ENCODE assay signal across 8 cellular contexts in genomic region chr2:55157474-55157884, GRCh38.
DNase-seq lines count a peak whose midpoint lies in the region; ATAC-seq and TF ChIP-seq lines count a peak whose summit lies in the region.

No MANE protein-coding gene starts in this region.

- H3K4me2 ChIP-seq in BLaER1 treated with 17β-estradiol and CSF1 and Interleukin-3, amounts not matched to agents 10 nM and 100 nM = peak overlapping the region; percentile 35 to 84 (median 74); a peak in 20 of 22 replicates
- no peak overlapping the region for H3K4me2 ChIP-seq in IMR-90 (ENCODE audit: low read depth, low read length)

- H3K9me3 Mint-ChIP-seq in dendritic cell treated with granulocyte-macrophage colony-stimulating factor and Interleukin-4, amounts not matched to agents 40 ng/mL and 50 ng/mL, for 4 days = no peaks in the 10 kb centered on the region

- H3K27ac ChIP-seq in BLaER1 treated with 17β-estradiol and CSF1 and Interleukin-3, amounts not matched to agents 10 nM and 100 nM = no peak overlapping the region
- H3K27ac ChIP-seq in IMR-90 (ENCODE audit: insufficient read depth, low read length) = peak overlapping the region; percentile 97; the same call in 1 of the 2 replicates

- H3K9ac ChIP-seq in BLaER1 treated with 17β-estradiol and CSF1 and Interleukin-3, amounts not matched to agents 10 nM and 100 nM = no peak overlapping the region
- H3K9ac ChIP-seq in IMR-90 (ENCODE audit: low read depth, low read length) = no peak overlapping the region

- WGBS in IMR-90 (ENCODE audit: extremely low coverage in 2 of 2, insufficient read length in 1 of 2), 2 experiments = no CpG with 5 or more reads among the region's 2 CpGs

- peak overlapping the region; percentile 62 for H4K5ac ChIP-seq in IMR-90 (ENCODE audit: low read depth, low read length)

- CTCF ChIA-PET in IMR-90 (lab: Yijun Ruan, JAX) = interaction anchor here (0.6 kb wide), 1 partner anchor 632 kb away, joined by 3 read pairs; no protein-coding TSS in a partner anchor

- H2BK5ac ChIP-seq in IMR-90 (ENCODE audit: low read depth, low read length, poor library complexity, severe bottlenecking) = peak overlapping the region; percentile 90

- H3K4me1 Mint-ChIP-seq in dendritic cell treated with granulocyte-macrophage colony-stimulating factor and Interleukin-4, amounts not matched to agents 40 ng/mL and 50 ng/mL, for 4 days (ENCODE audit: low read depth) = peaks cover 81% of the 10 kb centered on the region

- no peaks in the 10 kb centered on the region for H3K27me3 ChIP-seq in BLaER1 treated with 17β-estradiol and CSF1 and Interleukin-3, amounts not matched to agents 10 nM and 100 nM
- H3K27me3 ChIP-seq in IMR-90 (ENCODE audit: control insufficient read depth, insufficient read depth, low read length) = no peaks in the 10 kb centered on the region

- intact Hi-C loops in IMR-90 (cut with micrococcal nuclease) = no loop called here
- intact Hi-C loops in dendritic cell treated with granulocyte-macrophage colony-stimulating factor and Interleukin-4, amounts not matched to agents 40 ng/mL and 50 ng/mL, for 4 days (cut with micrococcal nuclease) = no loop called here

- peak overlapping the region; percentile 94 for H2AK5ac ChIP-seq in IMR-90 (ENCODE audit: low read depth, low read length)

- TF ChIP-seq RAD21 in IMR-90 (IDR thresholded peaks at IDR 0.05; ENCODE audit: low read length) = peak; percentile 24; the same call in 1 of the 2 replicates

- in situ Hi-C loops in IMR-90 (cut with MboI; ENCODE audit: low sequenced_read_pairs) = no loop called here

- peaks cover 16 to 41% of the 10 kb centered on the region in 2 experiments; a peak in 3 of 4 replicates for H3K79me1 ChIP-seq in IMR-90 (ENCODE audit: low read depth in 1 of 2, low read length in 2 of 2)

- H4K91ac ChIP-seq in IMR-90 (ENCODE audit: insufficient read depth, low read depth, low read length) = peak overlapping the region; percentile 94

- peak overlapping the region; percentile 56 for H2AK9ac ChIP-seq in IMR-90 (replicated peaks; ENCODE audit: low read depth, low read length, poor library complexity)

- H2BK15ac ChIP-seq in IMR-90 (ENCODE audit: low read depth, low read length) = peak overlapping the region; percentile 97; the same call in 2 of the 3 replicates

- no peaks in the 10 kb centered on the region for H3K36me3 ChIP-seq in BLaER1 treated with 17β-estradiol and CSF1 and Interleukin-3, amounts not matched to agents 10 nM and 100 nM
- H3K36me3 ChIP-seq in IMR-90 (ENCODE audit: control insufficient read depth, insufficient read depth, low read length) = no peaks in the 10 kb centered on the region

- BruUV-seq in IMR-90 (replicated peaks; lab: Mats Ljungman, UMichigan) = no TSS peak

- dilution Hi-C loops in IMR-90 (cut with HindIII; ENCODE audit: low sequenced_read_pairs, unreplicated experiment) = loop anchor here (25.0 kb wide), 1 partner anchor 145 kb away; no protein-coding TSS in a partner anchor

- H3K4me1 ChIP-seq in BLaER1 treated with 17β-estradiol and CSF1 and Interleukin-3, amounts not matched to agents 10 nM and 100 nM = peaks cover 46 to 85% (median 67%) of the 10 kb centered on the region in 10 experiments
- peaks cover 51% of the 10 kb centered on the region for H3K4me1 ChIP-seq in IMR-90 (ENCODE audit: control insufficient read depth, insufficient read depth, low read length)

- H3K56ac ChIP-seq in IMR-90 (ENCODE audit: extremely low read depth, insufficient read depth, low read length) = peak overlapping the region; percentile 14; the same call in 1 of the 2 replicates

- no peaks in the 10 kb centered on the region for H3K27me3 Mint-ChIP-seq in dendritic cell treated with granulocyte-macrophage colony-stimulating factor and Interleukin-4, amounts not matched to agents 40 ng/mL and 50 ng/mL, for 4 days

- no peaks in the 10 kb centered on the region for H3K36me3 Mint-ChIP-seq in dendritic cell treated with granulocyte-macrophage colony-stimulating factor and Interleukin-4, amounts not matched to agents 40 ng/mL and 50 ng/mL, for 4 days (ENCODE audit: low read depth)

- peaks cover 45% of the 10 kb centered on the region for H3K9me1 ChIP-seq in IMR-90 (ENCODE audit: insufficient read depth, low read length)

- H3K23ac ChIP-seq in IMR-90 (ENCODE audit: low read depth, low read length) = peak overlapping the region; percentile 87

- H3K4me3 Mint-ChIP-seq in dendritic cell treated with granulocyte-macrophage colony-stimulating factor and Interleukin-4, amounts not matched to agents 40 ng/mL and 50 ng/mL, for 4 days = no peak overlapping the region

- peak overlapping the region; percentile 94 for H3K4ac ChIP-seq in IMR-90 (ENCODE audit: low read depth, low read length)

- peak; percentile 24; the same call in 1 of the 2 replicates for TF ChIP-seq CTCF in IMR-90 (conservative IDR thresholded peaks at IDR 0.05; ENCODE audit: low read depth, low read length)

- no peak for TF ChIP-seq POLR2A in IMR-90 (IDR thresholded peaks at IDR 0.05; ENCODE audit: low read depth, low read length)

- H3K14ac ChIP-seq in IMR-90 (replicated peaks; ENCODE audit: low read depth, low read length) = peak overlapping the region; percentile 96

- peak overlapping the region; percentile 64 for H2AFZ ChIP-seq in IMR-90 (replicated peaks; ENCODE audit: low read length, poor library complexity)

- no peaks in the 10 kb centered on the region for H4K20me1 ChIP-seq in BLaER1 treated with 17β-estradiol and CSF1 and Interleukin-3, amounts not matched to agents 10 nM and 100 nM
- peaks cover 3% of the 10 kb centered on the region; the same call in 1 of the 2 replicates for H4K20me1 ChIP-seq in IMR-90 (ENCODE audit: insufficient read depth, low read length)

- POLR2A ChIA-PET in IMR-90 (lab: Charles Lee; ENCODE audit: unreplicated experiment) = no interaction called here

- peak overlapping the region; percentile 29 for H3K27ac Mint-ChIP-seq in dendritic cell treated with granulocyte-macrophage colony-stimulating factor and Interleukin-4, amounts not matched to agents 40 ng/mL and 50 ng/mL, for 4 days

- peak overlapping the region; percentile 88 for H2BK20ac ChIP-seq in IMR-90 (ENCODE audit: low read depth, low read length)

- no peak overlapping the region for H3K4me3 ChIP-seq in BLaER1 treated with 17β-estradiol and CSF1 and Interleukin-3, amounts not matched to agents 10 nM and 100 nM
- no peak overlapping the region for H3K4me3 ChIP-seq in IMR-90 (ENCODE audit: insufficient read depth, low read depth, low read length)

- DNase-seq in IMR-90 (peak; percentile 63), myocyte (ENCODE audit: low read depth) (peak; percentile 67)
- no peak for DNase-seq in activated CD8-positive, alpha-beta memory T cell treated with anti-CD3 and anti-CD28 coated beads for 24 hours

- ATAC-seq in IMR-90 (ENCODE audit: low read depth) (peak; percentile 5; the same call in 1 of the 2 replicates), HG03159 (IDR thresholded peaks at IDR 0.05; ENCODE audit: unreplicated experiment) (no peak), GM21723 (IDR thresholded peaks at IDR 0.05; ENCODE audit: unreplicated experiment) (no peak), GM21737 (IDR thresholded peaks at IDR 0.05; ENCODE audit: unreplicated experiment) (no peak)

- H2BK120ac ChIP-seq in IMR-90 (ENCODE audit: low read depth, low read length) = peak overlapping the region; percentile 98

- H4K8ac ChIP-seq in IMR-90 (ENCODE audit: low read depth in 2 of 2, low read length in 2 of 2) = peak overlapping the region; percentile 66 to 85; a peak in 3 of 4 replicates

- peak overlapping the region; percentile 91 for H3K18ac ChIP-seq in IMR-90 (ENCODE audit: low read depth, low read length)

- no peaks in the 10 kb centered on the region for H3K9me3 ChIP-seq in BLaER1 treated with 17β-estradiol and CSF1 and Interleukin-3, amounts not matched to agents 10 nM and 100 nM (replicated peaks in 1 of 11)
- H3K9me3 ChIP-seq in IMR-90 (ENCODE audit: control insufficient read depth, insufficient read depth, low read length) = no peaks in the 10 kb centered on the region

TF ChIP-seq in IMR-90, 13 proteins besides CTCF, POLR2A, EP300 and RAD21:
- no peak for TF ChIP-seq MAFK (IDR thresholded peaks at IDR 0.05; ENCODE audit: low read depth, low read length)
- no peak for TF ChIP-seq NFE2L2 (IDR thresholded peaks at IDR 0.05; ENCODE audit: low read depth, low read length)
- TF ChIP-seq SMC3 (IDR thresholded peaks at IDR 0.05; ENCODE audit: low read depth, low read length) = peak; percentile 34; the same call in 1 of the 2 replicates
- TF ChIP-seq RFX5 (IDR thresholded peaks at IDR 0.05; ENCODE audit: low read depth, low read length) = no peak
- no peak for TF ChIP-seq BHLHE40 (IDR thresholded peaks at IDR 0.05; ENCODE audit: low read depth, low read length)
- TF ChIP-seq MAZ (IDR thresholded peaks at IDR 0.05; ENCODE audit: borderline replicate concordance, low read depth, low read length) = no peak
- TF ChIP-seq CEBPB (IDR thresholded peaks at IDR 0.05; ENCODE audit: low read depth, low read length) = peak; percentile 38; the same call in 1 of the 2 replicates
- TF ChIP-seq FOS (IDR thresholded peaks at IDR 0.05; ENCODE audit: low read depth, low read length) = no peak
